35 cellular contexts compared by ENCODE assay signal in the genomic region with DNA sequence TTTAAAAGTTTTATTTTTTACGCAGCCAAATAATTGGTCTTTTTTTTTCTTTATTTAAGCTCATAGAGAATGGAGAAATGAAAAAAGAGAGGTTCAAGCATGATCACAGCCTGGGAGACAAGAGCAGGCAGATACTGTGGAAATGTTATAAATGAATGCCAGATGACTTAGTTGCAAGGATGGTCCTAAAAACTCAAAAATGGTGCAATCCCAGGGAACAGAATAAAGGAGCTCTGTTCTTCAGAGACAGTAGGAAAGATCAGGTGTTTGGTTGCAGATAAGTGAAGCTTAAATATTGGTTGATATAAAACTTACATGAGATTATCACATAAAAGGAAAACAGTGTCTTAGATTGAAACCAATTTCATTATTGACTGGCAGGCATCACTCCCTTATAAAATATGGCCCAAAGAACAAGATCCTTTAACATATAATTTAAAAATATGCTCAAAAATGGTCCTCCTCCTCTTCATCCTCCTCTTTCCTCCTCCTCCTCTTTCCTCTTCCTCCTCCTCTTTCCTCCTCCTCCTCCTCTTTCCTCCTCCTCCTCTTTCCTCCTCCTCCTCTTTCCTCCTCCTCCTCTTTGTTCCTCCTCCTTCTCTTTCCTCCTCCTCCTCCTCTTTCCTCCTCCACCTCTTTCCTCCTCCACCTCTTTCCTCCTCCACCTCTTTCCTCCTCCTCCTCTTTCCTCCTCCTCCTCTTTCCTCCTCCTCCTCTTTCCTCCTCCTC. TPM values are rescaled to one million over a fixed set of nuclear protein-coding genes. Genes with fewer than 3 reads are reported as not detected.
"Had no signal": no experiment of that assay in that cellular context is flagged by ENCODE, and none has a peak within 500 bp of the region (broad histone marks: within the 10 kb centered on the region; RNA-seq: fewer than 3 reads in every experiment).

No MANE protein-coding gene starts in this region.

- H3K9ac ChIP-seq: KMS-11 had no signal

- H3K4me2 ChIP-seq: KMS-11 had no signal

- H3K4me3 Mint-ChIP-seq: activated CD4-positive, alpha-beta T cell treated with anti-CD3 and anti-CD28 coated beads for 36 hours; activated CD4-positive, alpha-beta T cell treated with anti-CD3 and anti-CD28 coated beads, Interleukin-2, amount 10 ng/mL, durations not matched to agents 7 days and 5 days; activated CD8-positive, alpha-beta T cell treated with anti-CD3 and anti-CD28 coated beads, Interleukin-2, amount 10 ng/mL, durations not matched to agents 7 days and 5 days; activated naive CD4-positive, alpha-beta T cell treated with anti-CD3 and anti-CD28 coated beads, Interleukin-2, amount 50 U/mL, for 24 hours; activated T-cell treated with anti-CD3 and anti-CD28 coated beads, Interleukin-2, amount 50 U/mL, for 24 hours had no signal

- H3K27me3 Mint-ChIP-seq: activated CD4-positive, alpha-beta T cell treated with anti-CD3 and anti-CD28 coated beads for 36 hours; activated CD4-positive, alpha-beta T cell treated with anti-CD3 and anti-CD28 coated beads, Interleukin-2, amount 10 ng/mL, durations not matched to agents 7 days and 5 days; activated naive CD4-positive, alpha-beta T cell treated with anti-CD3 and anti-CD28 coated beads, Interleukin-2, amount 50 U/mL, for 24 hours; activated T-cell treated with anti-CD3 and anti-CD28 coated beads, Interleukin-2, amount 50 U/mL, for 24 hours had no signal

- H3K36me3 ChIP-seq: adrenal gland, Peyer's patch had no signal

- H3K4me3 ChIP-seq: adrenal gland, body of pancreas, Peyer's patch had no signal

- H3K4me1 ChIP-seq: body of pancreas, Peyer's patch had no signal

- H3K27ac ChIP-seq: adrenal gland, body of pancreas, KMS-11, Peyer's patch had no signal

- H3K9me3 ChIP-seq: adrenal gland, body of pancreas, Peyer's patch had no signal

- DNase-seq: activated CD4-positive, alpha-beta T cell treated with anti-CD3 and anti-CD28 coated beads for 36 hours; activated CD4-positive, alpha-beta T cell treated with anti-CD3 and anti-CD28 coated beads, Interleukin-2, amount 10 ng/mL, durations not matched to agents 7 days and 5 days; activated CD4-positive, alpha-beta T cell treated with anti-CD3 and anti-CD28 coated beads, Interleukin-2, amount 50 U/mL, for 48 hours; activated CD8-positive, alpha-beta T cell treated with anti-CD3 and anti-CD28 coated beads, Interleukin-2, amount 10 ng/mL, durations not matched to agents 7 days and 5 days; activated gamma-delta T cell; activated naive CD4-positive, alpha-beta T cell treated with Interleukin-2 at 50 U/mL for 16 hours; activated T-cell treated with anti-CD3 and anti-CD28 coated beads, Interleukin-2, amount 50 U/mL, for 24 hours; adrenal gland; body of pancreas; caudate nucleus; cerebellar nuclear complex; MM.1S; MV-4-11; NCI-H1092; NCI-H1436 treated with DMSO at 0.1 percent for 48 hours; NCI-H1694 treated with DMSO at 0.1 percent for 48 hours; NCI-H2029; NCI-H345; NCI-H524 treated with DMSO at 0.1 percent for 48 hours; PC-3; Peyer's patch; RPMI8226; SIG-M5; SW 1271; T-helper 1 cell; T1000 had no signal

- H3K27me3 ChIP-seq: adrenal gland, body of pancreas, Peyer's patch had no signal

- H3K27ac Mint-ChIP-seq: activated CD4-positive, alpha-beta T cell treated with anti-CD3 and anti-CD28 coated beads for 36 hours; activated CD4-positive, alpha-beta T cell treated with anti-CD3 and anti-CD28 coated beads, Interleukin-2, amount 10 ng/mL, durations not matched to agents 7 days and 5 days; activated CD8-positive, alpha-beta T cell treated with anti-CD3 and anti-CD28 coated beads, Interleukin-2, amount 10 ng/mL, durations not matched to agents 7 days and 5 days; activated naive CD4-positive, alpha-beta T cell treated with anti-CD3 and anti-CD28 coated beads, Interleukin-2, amount 50 U/mL, for 24 hours; activated T-cell treated with anti-CD3 and anti-CD28 coated beads, Interleukin-2, amount 50 U/mL, for 24 hours; activated T-helper 2 cell treated with anti-CD3 and anti-CD28 coated beads, Interferon-gamma antibody, Interleukin-2, Interleukin-4, amounts not matched to agents 10 μg/mL and 5 μg/mL and 100 μg/mL, durations not matched to agents 14 hours and 24 hours and 36 hours had no signal

- ATAC-seq: activated CD4-positive, alpha-beta T cell treated with anti-CD3 and anti-CD28 coated beads for 36 hours; activated CD4-positive, CD25-positive, alpha-beta regulatory T cell treated with anti-CD3 and anti-CD28 coated beads, Interleukin-2, amount 50 U/mL, for 24 hours; activated CD8-positive, alpha-beta T cell treated with anti-CD3 and anti-CD28 coated beads, Interleukin-2, amount 10 ng/mL, durations not matched to agents 7 days and 5 days; body of pancreas; PC-3 had no signal

- H3K36me3 Mint-ChIP-seq: activated naive CD4-positive, alpha-beta T cell treated with anti-CD3 and anti-CD28 coated beads, Interleukin-2, amount 50 U/mL, for 24 hours had no signal

- H3K4me1 Mint-ChIP-seq: activated CD4-positive, alpha-beta T cell treated with anti-CD3 and anti-CD28 coated beads for 36 hours; activated CD4-positive, alpha-beta T cell treated with anti-CD3 and anti-CD28 coated beads, Interleukin-2, amount 10 ng/mL, durations not matched to agents 7 days and 5 days; activated naive CD4-positive, alpha-beta T cell treated with anti-CD3 and anti-CD28 coated beads, Interleukin-2, amount 50 U/mL, for 24 hours had no signal

RNA-seq across cellular contexts. Expression of a gene that starts 18.6 kb away (rescaled TPM):
- total RNA-seq: activated CD4-positive, alpha-beta T cell treated with anti-CD3 and anti-CD28 coated beads for 36 hours; activated CD4-positive, alpha-beta T cell treated with anti-CD3 and anti-CD28 coated beads, Interleukin-2, amount 10 ng/mL, durations not matched to agents 7 days and 5 days; activated CD8-positive, alpha-beta T cell treated with anti-CD3 and anti-CD28 coated beads, Interleukin-2, amount 10 ng/mL, durations not matched to agents 7 days and 5 days; activated T-helper 2 cell treated with anti-CD3 and anti-CD28 coated beads, Interferon-gamma antibody, Interleukin-2, Interleukin-4, amounts not matched to agents 10 μg/mL and 5 μg/mL and 100 μg/mL, durations not matched to agents 14 hours and 24 hours and 36 hours; adrenal gland; astrocyte; bronchial epithelial cell; LHCN-M2; NCI-H460; PC-3; T-helper 2 cell treated with Interferon-gamma antibody and Interleukin-4, amounts not matched to agents 100 ng/mL and 5 ng/mL, for 36 hours had no signal
- polyA plus RNA-seq: adrenal gland had no signal
